Comparison of ENCODE assay signal across 12 cellular contexts in the genomic region with DNA sequence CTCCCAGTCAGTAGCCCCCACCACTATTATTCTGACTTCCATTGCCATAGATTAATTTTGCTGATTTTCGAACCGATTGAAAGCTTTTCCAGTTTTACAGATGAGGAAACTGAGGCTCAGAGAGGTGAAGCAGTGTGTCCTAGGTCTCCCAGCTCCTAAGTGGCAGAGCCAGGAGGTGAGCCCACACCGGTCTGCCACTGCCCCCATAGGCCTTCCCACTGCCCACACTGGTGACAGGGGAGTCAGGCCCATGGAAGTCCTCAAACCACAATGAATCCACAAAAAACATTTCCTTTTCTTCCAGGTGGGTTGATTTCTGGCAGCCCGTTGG. TPM values are rescaled to one million over a fixed set of nuclear protein-coding genes. Genes with fewer than 3 reads are reported as not detected.
DNase-seq lines count a peak whose midpoint lies in the region; ATAC-seq and TF ChIP-seq lines count a peak whose summit lies in the region.
"Had no signal": no experiment of that assay in that cellular context is flagged by ENCODE, and none has a peak within 500 bp of the region (broad histone marks: within the 10 kb centered on the region; RNA-seq: fewer than 3 reads in every experiment).

No MANE protein-coding gene starts in this region.

- H3K36me3 ChIP-seq in heart right ventricle: peaks cover 0 to 17% (median 0%) of the 10 kb centered on the region in 9 donors
- no peaks in the 10 kb centered on the region for H3K36me3 ChIP-seq in rectal smooth muscle tissue (ENCODE audit: control insufficient read depth, insufficient read depth, low read length)

- ATAC-seq in heart right ventricle: peak in 6 of 8 donors; percentile 0 to 16 (median 2)

- WGBS in adipose tissue, 3 donors: 52 to 70% (median 65%) methylated on average over 4 of the region's 4 CpGs
- 74 to 76% methylated on average over 4 of the region's 4 CpGs for WGBS in heart right ventricle, 2 donors

- DNase-seq in AG04450 (ENCODE audit: low read depth, low spot score) (no peak), heart right ventricle (no peak), DMS 273 treated with DMSO at 0.1 percent for 48 hours (lab: John Stamatoyannopoulos, UW) (no peak), HEK293T (ENCODE audit: extremely low spot score) (no peak)
- no peak for DNase-seq in NK-92 treated with Interleukin-12 subunit alpha and Interleukin-12 subunit beta, amount 100 ng/mL, for 24 hours (lab: John Stamatoyannopoulos, UW)
- no peak for DNase-seq in activated CD4-positive, alpha-beta T cell treated with anti-CD3 and anti-CD28 coated beads for 48 hours
- DNase-seq: activated B cell treated with CpG ODN at 0.5 μM for 24 hours, activated gamma-delta T cell, NCI-H1436 had no signal

- intact Hi-C loops in heart right ventricle (cut with DNase I): loop anchor here in 7 of 10 donors (2.0 to 10.0 kb wide), 8 partner anchors 31 to 189 kb away; a partner anchor contains a TSS

- H3K9ac ChIP-seq in rectal smooth muscle tissue (ENCODE audit: low read length): peak overlapping the region; percentile 2

- POLR2A ChIA-PET in AG04450 (lab: Yijun Ruan, JAX) (interaction anchor here (0.6 to 3.6 kb wide), 3 partner anchors 25 to 134 kb away, joined by 3 to 35 read pairs (median 7); a partner anchor contains a TSS), HEK293T (lab: Yijun Ruan, JAX) (interaction anchor here (1.7 kb wide), 1 partner anchor 133 kb away, joined by 9 read pairs; a partner anchor contains a TSS)

- no peaks in the 10 kb centered on the region for H3K27me3 ChIP-seq in AG04450 (ENCODE audit: control insufficient read depth, insufficient read depth, low read length)
- no peaks in the 10 kb centered on the region for H3K27me3 ChIP-seq in heart right ventricle
- no peaks in the 10 kb centered on the region for H3K27me3 ChIP-seq in rectal smooth muscle tissue (ENCODE audit: control insufficient read depth, insufficient read depth, low read length)

- peak overlapping the region; percentile 99 for H3K27ac ChIP-seq in AG04450 (ENCODE audit: low read depth, low read length)
- peak overlapping the region; percentile 6 for H3K27ac ChIP-seq in adipose tissue (ENCODE audit: low read depth, low read length)
- H3K27ac ChIP-seq in heart right ventricle: peak overlapping the region; percentile 50 to 98 (median 83)
- H3K27ac ChIP-seq in rectal smooth muscle tissue (ENCODE audit: low read depth, low read length): peak overlapping the region; percentile 97
- H3K27ac ChIP-seq: HL-60 had no signal

- CTCF ChIA-PET in AG04450 (lab: Charles Lee) (interaction anchor here (1.0 to 1.6 kb wide), 2 partner anchors 130 to 189 kb away, joined by 3 to 12 read pairs; no protein-coding TSS in a partner anchor), HEK293T (lab: Yijun Ruan, JAX) (interaction anchor here (4.4 kb wide), 1 partner anchor 190 kb away, joined by 22 read pairs; no protein-coding TSS in a partner anchor)

- H3K9me3 ChIP-seq in AG04450 (ENCODE audit: control insufficient read depth, insufficient read depth, low read length): no peaks in the 10 kb centered on the region; the same call in 1 of the 2 replicates
- no peaks in the 10 kb centered on the region for H3K9me3 ChIP-seq in heart right ventricle

- no peak for TF ChIP-seq CTCF in AG04450 (IDR thresholded peaks at IDR 0.05; ENCODE audit: low read depth, low read length)
- no peak for TF ChIP-seq CTCF in heart right ventricle (IDR thresholded peaks at IDR 0.05)

- peaks cover 30 to 73% (median 57%) of the 10 kb centered on the region in 9 donors for H3K4me1 ChIP-seq in heart right ventricle
- H3K4me1 ChIP-seq in rectal smooth muscle tissue (ENCODE audit: control insufficient read depth, insufficient read depth, low read length): peaks cover 57% of the 10 kb centered on the region

- H3K4me3 ChIP-seq in AG04450 (ENCODE audit: low read depth, low read length): no peak overlapping the region
- no peak overlapping the region for H3K4me3 ChIP-seq in heart right ventricle
- H3K4me3 ChIP-seq in rectal smooth muscle tissue (ENCODE audit: low read length): no peak overlapping the region

TF ChIP-seq in HEK293T, 16 proteins besides CTCF, POLR2A, EP300 and RAD21:
- TF ChIP-seq, protein P1, sequence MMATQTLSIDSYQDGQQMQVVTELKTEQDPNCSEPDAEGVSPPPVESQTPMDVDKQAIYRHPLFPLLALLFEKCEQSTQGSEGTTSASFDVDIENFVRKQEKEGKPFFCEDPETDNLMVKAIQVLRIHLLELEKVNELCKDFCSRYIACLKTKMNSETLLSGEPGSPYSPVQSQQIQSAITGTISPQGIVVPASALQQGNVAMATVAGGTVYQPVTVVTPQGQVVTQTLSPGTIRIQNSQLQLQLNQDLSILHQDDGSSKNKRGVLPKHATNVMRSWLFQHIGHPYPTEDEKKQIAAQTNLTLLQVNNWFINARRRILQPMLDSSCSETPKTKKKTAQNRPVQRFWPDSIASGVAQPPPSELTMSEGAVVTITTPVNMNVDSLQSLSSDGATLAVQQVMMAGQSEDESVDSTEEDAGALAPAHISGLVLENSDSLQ (IDR thresholded peaks at IDR 0.05): no peak
- TF ChIP-seq ARNT (IDR thresholded peaks at IDR 0.05) (no peak), L3MBTL2 (conservative IDR thresholded peaks at IDR 0.05) (no peak), ZNF384 (IDR thresholded peaks at IDR 0.05) (no peak), FOXK2 (IDR thresholded peaks at IDR 0.05) (no peak), CTBP1 (IDR thresholded peaks at IDR 0.05; ENCODE audit: borderline replicate concordance) (no peak), TARDBP (IDR thresholded peaks at IDR 0.05) (no peak), BHLHE40 (IDR thresholded peaks at IDR 0.05; ENCODE audit: borderline replicate concordance) (no peak), FOXA1 (IDR thresholded peaks at IDR 0.05) (no peak), HDGF (IDR thresholded peaks at IDR 0.05; ENCODE audit: borderline replicate concordance) (no peak), SP1 (IDR thresholded peaks at IDR 0.05) (no peak), SUZ12 (IDR thresholded peaks at IDR 0.05) (no peak), ELF4 (IDR thresholded peaks at IDR 0.05) (no peak), NFRKB (IDR thresholded peaks at IDR 0.05) (no peak), FOXM1 (IDR thresholded peaks at IDR 0.05; ENCODE audit: borderline replicate concordance) (no peak)

RNA-seq across cellular contexts. Expression of a gene that starts 54.9 kb away (rescaled TPM):
- polyA plus RNA-seq in AG04450 (2011; rRNA removed) (83.5 and 88.2 TPM in 2 replicates), adipose tissue (10 to 100 TPM; 29.3 to 46.7 (median 45.1) TPM), heart right ventricle (10 to 100 TPM; 29.0 to 84.9 TPM)
- polyA minus RNA-seq in AG04450 (2011; rRNA and poly(A)+ RNA removed): 45.7 and 50.0 TPM in 2 replicates
- total RNA-seq in heart right ventricle: 10 to 100 TPM; 23.2 to 33.7 (median 28.9) TPM

Comparison
In these comparisons a context has a peak if more than half of its experiments do, and no peak if none do; other contexts are left out.
1. H3K27ac ChIP-seq: peak in every context shown above with its lines; median percentile 99 in AG04450; 97 in rectal smooth muscle tissue; 83 in heart right ventricle; 6 in adipose tissue.